8 cellular contexts compared by ENCODE assay signal in the genomic region with DNA sequence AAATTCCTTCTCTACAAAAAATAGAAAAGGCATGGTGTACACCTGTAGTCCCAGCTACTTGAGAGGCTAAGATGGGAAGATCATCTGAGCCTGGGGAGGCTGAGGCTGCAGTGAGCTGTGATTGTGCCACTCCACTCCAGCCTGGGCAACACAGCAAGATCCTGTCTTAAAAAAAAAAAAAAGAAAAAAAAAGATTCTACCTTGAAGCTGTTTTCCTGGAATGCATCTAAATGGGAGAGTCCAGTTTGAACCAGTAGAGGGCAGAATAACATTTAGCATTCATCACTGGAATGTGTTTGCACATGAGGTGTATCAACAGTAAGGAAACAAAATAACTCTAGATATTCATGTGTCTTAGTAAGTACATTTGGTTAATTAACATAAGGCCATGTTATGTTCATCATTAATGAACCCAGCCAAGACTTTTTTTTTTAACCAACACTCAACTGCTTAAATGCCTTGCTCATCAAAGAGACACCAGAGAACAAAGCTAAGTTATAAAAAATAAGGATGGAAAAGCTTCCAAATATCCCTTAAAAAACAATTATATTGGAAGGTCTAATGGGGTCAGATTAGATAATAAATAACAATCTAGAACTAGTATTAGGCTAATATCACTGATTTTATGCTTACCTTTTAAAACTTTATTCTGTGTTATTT. TPM values are rescaled to one million over a fixed set of nuclear protein-coding genes. Genes with fewer than 3 reads are reported as not detected.
A peak's percentile ranks its signal among the peaks of the same experiment; 100 is the strongest.
DNase-seq lines count a peak whose midpoint lies in the region; ATAC-seq and TF ChIP-seq lines count a peak whose summit lies in the region.

No MANE protein-coding gene starts in this region.

- in situ Hi-C loops in astrocyte of the cerebellum (cut with HindIII; ENCODE audit: low sequenced_read_pairs) = loop anchor here (5.0 to 25.0 kb wide), 2 partner anchors 96 to 321 kb away; no protein-coding TSS in a partner anchor

- no peaks in the 10 kb centered on the region for H3K36me3 ChIP-seq in kidney epithelial cell (ENCODE audit: control insufficient read depth, insufficient read depth, low read length)

- TF ChIP-seq CTCF in LNCaP clone FGC (IDR thresholded peaks at IDR 0.05; ENCODE audit: control insufficient read depth, extremely low read depth, insufficient read depth) (peak; percentile 79), astrocyte of the cerebellum (IDR thresholded peaks at IDR 0.05; ENCODE audit: low read depth, low read length, missing control alignments) (peak; percentile 56), kidney epithelial cell (IDR thresholded peaks at IDR 0.05; ENCODE audit: insufficient read depth, low read length, poor library complexity, severe bottlenecking) (peak; percentile 61)

- H3K4me3 ChIP-seq in LNCaP clone FGC (ENCODE audit: low read depth, low read length) (no peak overlapping the region), astrocyte of the cerebellum (ENCODE audit: low read depth, low read length) (no peak overlapping the region), kidney epithelial cell (ENCODE audit: low read depth, low read length) (no peak overlapping the region)

- ATAC-seq in GM19324 (IDR thresholded peaks at IDR 0.05; ENCODE audit: low FRiP score, unreplicated experiment) (peak; percentile 53), HG03521 (IDR thresholded peaks at IDR 0.05; ENCODE audit: unreplicated experiment) (no peak), GM19397 (IDR thresholded peaks at IDR 0.05; ENCODE audit: unreplicated experiment) (no peak)

- peak; percentile 3 for DNase-seq in NCI-H1436 (lab: John Stamatoyannopoulos, UW)
- no peak for DNase-seq in NCI-H1436 treated with DMSO at 0.1 percent for 48 hours (lab: John Stamatoyannopoulos, UW)
- DNase-seq in LNCaP clone FGC (ENCODE audit: low read depth) = peak; percentile 23
- DNase-seq in astrocyte of the cerebellum (ENCODE audit: low read depth) = peak; percentile 62
- no peak for DNase-seq in kidney epithelial cell (ENCODE audit: low read depth)

- H3K27me3 ChIP-seq in kidney epithelial cell (ENCODE audit: control insufficient read depth, insufficient read depth, low read length) = no peaks in the 10 kb centered on the region

RNA-seq across cellular contexts. Expression of a gene that starts 16.1 kb away (rescaled TPM):
- 0.34 and 1.0 TPM in 2 replicates for total RNA-seq in kidney epithelial cell

RNA-seq across cellular contexts. Expression of a gene that starts 25.8 kb away (rescaled TPM):
- total RNA-seq in kidney epithelial cell = not detected in 2 replicates

RNA-seq across cellular contexts. Expression of a gene that starts 57.1 kb away (rescaled TPM):
- not detected in 2 replicates for total RNA-seq in kidney epithelial cell

Comparison
In these comparisons a context has a peak if more than half of its experiments do, and no peak if none do; other contexts are left out.
1. DNase-seq: peak in NCI-H1436 (single experiment), LNCaP clone FGC (single experiment) and astrocyte of the cerebellum (single experiment); none in NCI-H1436 treated with DMSO at 0.1 percent for 48 hours (single experiment) and kidney epithelial cell (single experiment).
2. Peak in every context shown above with its lines, with median percentiles within 50 percentile points of each other: CTCF ChIP-seq.